10 cellular contexts compared by ENCODE assay signal in genomic region chr14:45610303-45610702, GRCh38.
DNase-seq lines count a peak whose midpoint lies in the region; ATAC-seq and TF ChIP-seq lines count a peak whose summit lies in the region.
"Had no signal": no experiment of that assay in that cellular context is flagged by ENCODE, and none has a peak within 500 bp of the region (broad histone marks: within the 10 kb centered on the region; RNA-seq: fewer than 3 reads in every experiment).

No MANE protein-coding gene starts in this region.

- DNase-seq in COLO829 (ENCODE audit: low spot score) = peak; percentile 30
- no peak for DNase-seq in astrocyte of the cerebellum (ENCODE audit: low read depth)
- DNase-seq in left kidney (ENCODE audit: low read depth, low spot score) = peak; percentile 64
- no peak for DNase-seq in dermis blood vessel endothelial cell
- DNase-seq: activated CD8-positive, alpha-beta T cell treated with anti-CD3 and anti-CD28 coated beads, Interleukin-2, amount 10 ng/mL, durations not matched to agents 7 days and 5 days; CD4-positive, alpha-beta memory T cell had no signal

- no peak overlapping the region for H3K4me3 ChIP-seq in astrocyte of the cerebellum (ENCODE audit: low read depth, low read length)

- in situ Hi-C loops in astrocyte of the cerebellum (cut with HindIII; ENCODE audit: low sequenced_read_pairs) = no loop called here

- peak; percentile 50 for TF ChIP-seq CTCF in LNCAP (IDR thresholded peaks at IDR 0.05)
- peak; percentile 18 for TF ChIP-seq CTCF in astrocyte of the cerebellum (IDR thresholded peaks at IDR 0.05; ENCODE audit: low read depth, low read length, missing control alignments)

- ATAC-seq in GM18907 (IDR thresholded peaks at IDR 0.05; ENCODE audit: unreplicated experiment) (no peak), HG02870 (IDR thresholded peaks at IDR 0.05; ENCODE audit: unreplicated experiment) (no peak), HG02885 (IDR thresholded peaks at IDR 0.05; ENCODE audit: poor library complexity, unreplicated experiment) (no peak)
- ATAC-seq: activated CD8-positive, alpha-beta T cell treated with anti-CD3 and anti-CD28 coated beads, Interleukin-2, amount 10 ng/mL, durations not matched to agents 7 days and 5 days had no signal

Comparison
In these comparisons a context has a peak if more than half of its experiments do, and no peak if none do; other contexts are left out.
1. DNase-seq: peak in COLO829 (single experiment) and left kidney (single experiment); none in astrocyte of the cerebellum (single experiment) and dermis blood vessel endothelial cell (single experiment).